In genomic region chr2:70248145-70248809, GRCh38 we compare ENCODE assay signal across 1 cellular context.
TF ChIP-seq lines count a peak whose summit lies in the region.

TSS of gene TIA1 (minus strand) at chr2:70248628. CDS start at chr2:70248430, 198 bp downstream.

TF ChIP-seq in K562, 482 proteins besides CTCF, POLR2A, EP300 and RAD21 (continued from another document and continues in another):
- TF ChIP-seq ETS1 (conservative IDR thresholded peaks at IDR 0.05; ENCODE audit: control insufficient read depth, low read depth, low read length) (no peak; the same call in 1 of the 2 replicates), CBFB (CRISPR knock-in tag; IDR thresholded peaks at IDR 0.05) (peak; percentile 66; the same call in 1 of the 2 replicates), KAT7 (CRISPR knock-in tag; IDR thresholded peaks at IDR 0.05; ENCODE audit: borderline replicate concordance) (peak; percentile 7; the same call in 1 of the 2 replicates), RBM17 (IDR thresholded peaks at IDR 0.05; ENCODE audit: borderline replicate concordance, low read depth, low read length) (no peak), FUS (optimal IDR thresholded peaks at IDR 0.05; ENCODE audit: low read depth, low read length) (no peak), ELF1 (tag; IDR thresholded peaks at IDR 0.05) (no peak), CBX1 (IDR thresholded peaks at IDR 0.05; ENCODE audit: low read depth) (no peak), SP2 (IDR thresholded peaks at IDR 0.05; ENCODE audit: extremely low read depth, low read depth, low read length, poor library complexity, severe bottlenecking) (no peak), ZBTB7A (IDR thresholded peaks at IDR 0.05; ENCODE audit: borderline replicate concordance, control insufficient read depth, low read depth, low read length) (peak; percentile 35; the same call in 1 of the 2 replicates), ZNF395 (CRISPR knock-in tag; IDR thresholded peaks at IDR 0.05) (peak; percentile 64; the same call in 1 of the 2 replicates), ZNF143 (CRISPR knock-in tag; IDR thresholded peaks at IDR 0.05) (no peak), RUNX1 (IDR thresholded peaks at IDR 0.05; ENCODE audit: low read depth) (no peak), RFX1 (IDR thresholded peaks at IDR 0.05) (no peak), MYNN (IDR thresholded peaks at IDR 0.05) (no peak), MYNN (CRISPR knock-in tag; IDR thresholded peaks at IDR 0.05) (no peak), HMGN3 (IDR thresholded peaks at IDR 0.05; ENCODE audit: borderline replicate concordance, extremely low read depth, insufficient read length, low read depth, low read length) (no peak), ASH1L (IDR thresholded peaks at IDR 0.05; ENCODE audit: borderline replicate concordance, low read depth, partially characterized antibody) (no peak), MAFF (IDR thresholded peaks at IDR 0.05; ENCODE audit: low read length) (no peak), MTA1 (IDR thresholded peaks at IDR 0.05; ENCODE audit: borderline replicate concordance) (no peak), BRD4 (IDR thresholded peaks at IDR 0.05) (peak; percentile 11; the same call in 1 of the 2 replicates), ZBTB8A (IDR thresholded peaks at IDR 0.05; ENCODE audit: partially characterized antibody) (no peak), KDM4B (IDR thresholded peaks at IDR 0.05; ENCODE audit: borderline replicate concordance in 2 of 2, low read depth in 1 of 2) (no peak), CBX2 (IDR thresholded peaks at IDR 0.05; ENCODE audit: insufficient read depth, low read length, poor library complexity, severe bottlenecking) (no peak), ZNF253 (CRISPR knock-in tag; conservative IDR thresholded peaks at IDR 0.05) (no peak), MEF2D (tag; conservative IDR thresholded peaks at IDR 0.05; ENCODE audit: low read depth) (no peak), SRF (CRISPR knock-in tag; IDR thresholded peaks at IDR 0.05) (no peak), ZNF165 (CRISPR knock-in tag; IDR thresholded peaks at IDR 0.05; ENCODE audit: borderline replicate concordance) (no peak), ARID1B (IDR thresholded peaks at IDR 0.05) (no peak), SP1 (CRISPR knock-in tag; IDR thresholded peaks at IDR 0.05) (peak; percentile 17; the same call in 1 of the 2 replicates), ZNF175 (CRISPR knock-in tag; IDR thresholded peaks at IDR 0.05; ENCODE audit: low read depth) (no peak), HNRNPLL (IDR thresholded peaks at IDR 0.05; ENCODE audit: low read depth, low read length, poor library complexity, severe bottlenecking) (peak; percentile 87), LCOR (CRISPR knock-in tag; IDR thresholded peaks at IDR 0.05) (no peak), CHD2 (IDR thresholded peaks at IDR 0.05; ENCODE audit: low read depth, low read length) (peak; percentile 59), CREBBP (IDR thresholded peaks at IDR 0.05; ENCODE audit: low read depth, low read length) (no peak), MCM7 (IDR thresholded peaks at IDR 0.05) (no peak), VEZF1 (CRISPR knock-in tag; IDR thresholded peaks at IDR 0.05) (no peak), NFIC (IDR thresholded peaks at IDR 0.05) (no peak), EP400 (IDR thresholded peaks at IDR 0.05) (peak; percentile 84), TRIM25 (IDR thresholded peaks at IDR 0.05; ENCODE audit: borderline replicate concordance) (no peak), ZNF655 (CRISPR knock-in tag; IDR thresholded peaks at IDR 0.05) (no peak), ZNF551 (CRISPR knock-in tag; IDR thresholded peaks at IDR 0.05) (no peak), STAT6 (CRISPR knock-in tag; IDR thresholded peaks at IDR 0.05) (no peak), TCFL5 (CRISPR knock-in tag; conservative IDR thresholded peaks at IDR 0.05) (no peak), UBTF (IDR thresholded peaks at IDR 0.05; ENCODE audit: borderline replicate concordance in 1 of 2, low read depth in 2 of 2, low read length in 2 of 2) (no peak), ZBTB12 (CRISPR knock-in tag; IDR thresholded peaks at IDR 0.05) (no peak), SNIP1 (IDR thresholded peaks at IDR 0.05; ENCODE audit: low read depth) (no peak), STAT5B (CRISPR knock-in tag; IDR thresholded peaks at IDR 0.05) (no peak), ZNF217 (CRISPR knock-in tag; IDR thresholded peaks at IDR 0.05) (no peak), RFX5 (IDR thresholded peaks at IDR 0.05; ENCODE audit: low read depth, low read length) (no peak), SMARCA4 (IDR thresholded peaks at IDR 0.05) (no peak), ATF7 (IDR thresholded peaks at IDR 0.05) (no peak), ATF1 (CRISPR knock-in tag; IDR thresholded peaks at IDR 0.05) (no peak), ATF1 (tag; IDR thresholded peaks at IDR 0.05) (peak; percentile 38), RFX7 (CRISPR knock-in tag; IDR thresholded peaks at IDR 0.05) (no peak), POLR2H (tag; IDR thresholded peaks at IDR 0.05; ENCODE audit: low read depth) (0 out of 2 replicates have a peak, but pooled peaks have one; percentile 95), THRA (IDR thresholded peaks at IDR 0.05) (no peak), ZBTB34 (CRISPR knock-in tag; IDR thresholded peaks at IDR 0.05) (no peak), POLR3G (IDR thresholded peaks at IDR 0.05; ENCODE audit: extremely low read depth, insufficient read length, insufficient replicate concordance) (no peak), CHCHD3 (CRISPR knock-in tag; IDR thresholded peaks at IDR 0.05) (no peak; the same call in 1 of the 2 replicates)
